1 cellular context compared by ENCODE assay signal in the genomic region with DNA sequence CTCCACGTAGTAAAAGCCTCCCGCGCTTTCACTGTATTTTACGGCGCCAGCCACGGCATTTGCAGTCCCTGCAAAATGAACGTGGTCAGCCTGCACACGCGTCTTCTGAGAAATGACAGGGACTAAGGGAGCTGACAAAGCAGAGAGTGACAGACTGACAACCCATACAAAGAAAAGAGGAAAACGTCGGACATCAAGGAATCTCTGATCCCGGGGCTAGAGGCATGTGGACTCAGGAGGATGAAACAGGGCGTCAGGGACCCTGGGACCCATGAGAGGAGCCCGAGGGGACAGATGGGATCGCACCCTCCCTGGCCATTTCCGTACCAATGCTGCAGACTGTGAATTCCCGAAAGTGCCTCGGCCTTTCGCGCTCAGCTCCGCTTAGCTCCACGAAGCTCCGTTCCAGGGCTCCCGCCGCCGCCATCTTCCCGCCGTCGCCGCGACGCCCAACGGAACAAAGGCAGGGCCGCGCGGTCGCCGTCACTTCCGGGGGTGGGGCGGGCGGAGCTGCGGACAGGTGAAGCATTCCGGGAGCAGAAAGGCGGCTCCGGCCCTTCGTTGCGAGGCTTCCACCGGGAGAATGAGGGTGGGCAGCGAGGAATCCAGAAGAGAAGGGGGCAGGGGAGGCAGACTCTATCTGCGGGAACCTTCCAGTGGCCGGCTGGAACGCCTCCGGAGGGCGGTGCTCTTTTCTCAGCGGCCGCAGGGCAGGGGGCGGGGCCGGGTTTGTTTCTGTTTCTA.
TF ChIP-seq lines count a peak whose summit lies in the region.

A gene with protein sequence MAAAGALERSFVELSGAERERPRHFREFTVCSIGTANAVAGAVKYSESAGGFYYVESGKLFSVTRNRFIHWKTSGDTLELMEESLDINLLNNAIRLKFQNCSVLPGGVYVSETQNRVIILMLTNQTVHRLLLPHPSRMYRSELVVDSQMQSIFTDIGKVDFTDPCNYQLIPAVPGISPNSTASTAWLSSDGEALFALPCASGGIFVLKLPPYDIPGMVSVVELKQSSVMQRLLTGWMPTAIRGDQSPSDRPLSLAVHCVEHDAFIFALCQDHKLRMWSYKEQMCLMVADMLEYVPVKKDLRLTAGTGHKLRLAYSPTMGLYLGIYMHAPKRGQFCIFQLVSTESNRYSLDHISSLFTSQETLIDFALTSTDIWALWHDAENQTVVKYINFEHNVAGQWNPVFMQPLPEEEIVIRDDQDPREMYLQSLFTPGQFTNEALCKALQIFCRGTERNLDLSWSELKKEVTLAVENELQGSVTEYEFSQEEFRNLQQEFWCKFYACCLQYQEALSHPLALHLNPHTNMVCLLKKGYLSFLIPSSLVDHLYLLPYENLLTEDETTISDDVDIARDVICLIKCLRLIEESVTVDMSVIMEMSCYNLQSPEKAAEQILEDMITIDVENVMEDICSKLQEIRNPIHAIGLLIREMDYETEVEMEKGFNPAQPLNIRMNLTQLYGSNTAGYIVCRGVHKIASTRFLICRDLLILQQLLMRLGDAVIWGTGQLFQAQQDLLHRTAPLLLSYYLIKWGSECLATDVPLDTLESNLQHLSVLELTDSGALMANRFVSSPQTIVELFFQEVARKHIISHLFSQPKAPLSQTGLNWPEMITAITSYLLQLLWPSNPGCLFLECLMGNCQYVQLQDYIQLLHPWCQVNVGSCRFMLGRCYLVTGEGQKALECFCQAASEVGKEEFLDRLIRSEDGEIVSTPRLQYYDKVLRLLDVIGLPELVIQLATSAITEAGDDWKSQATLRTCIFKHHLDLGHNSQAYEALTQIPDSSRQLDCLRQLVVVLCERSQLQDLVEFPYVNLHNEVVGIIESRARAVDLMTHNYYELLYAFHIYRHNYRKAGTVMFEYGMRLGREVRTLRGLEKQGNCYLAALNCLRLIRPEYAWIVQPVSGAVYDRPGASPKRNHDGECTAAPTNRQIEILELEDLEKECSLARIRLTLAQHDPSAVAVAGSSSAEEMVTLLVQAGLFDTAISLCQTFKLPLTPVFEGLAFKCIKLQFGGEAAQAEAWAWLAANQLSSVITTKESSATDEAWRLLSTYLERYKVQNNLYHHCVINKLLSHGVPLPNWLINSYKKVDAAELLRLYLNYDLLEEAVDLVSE (N-terminal part only) (minus strand): TSS at position 459 of the 744 bp plus-strand sequence. CDS start 32 bp downstream, at position 427.

TF ChIP-seq in endothelial cell of umbilical vein, 7 proteins besides CTCF, POLR2A, EP300 and RAD21:
- TF ChIP-seq EZH2 (IDR thresholded peaks at IDR 0.05; ENCODE audit: borderline replicate concordance, low read depth, low read length, severe bottlenecking) (no peak), POLR2AphosphoS5 (IDR thresholded peaks at IDR 0.05; ENCODE audit: insufficient read depth, low read depth, low read length) (peak; percentile 87)
